In the genomic region with DNA sequence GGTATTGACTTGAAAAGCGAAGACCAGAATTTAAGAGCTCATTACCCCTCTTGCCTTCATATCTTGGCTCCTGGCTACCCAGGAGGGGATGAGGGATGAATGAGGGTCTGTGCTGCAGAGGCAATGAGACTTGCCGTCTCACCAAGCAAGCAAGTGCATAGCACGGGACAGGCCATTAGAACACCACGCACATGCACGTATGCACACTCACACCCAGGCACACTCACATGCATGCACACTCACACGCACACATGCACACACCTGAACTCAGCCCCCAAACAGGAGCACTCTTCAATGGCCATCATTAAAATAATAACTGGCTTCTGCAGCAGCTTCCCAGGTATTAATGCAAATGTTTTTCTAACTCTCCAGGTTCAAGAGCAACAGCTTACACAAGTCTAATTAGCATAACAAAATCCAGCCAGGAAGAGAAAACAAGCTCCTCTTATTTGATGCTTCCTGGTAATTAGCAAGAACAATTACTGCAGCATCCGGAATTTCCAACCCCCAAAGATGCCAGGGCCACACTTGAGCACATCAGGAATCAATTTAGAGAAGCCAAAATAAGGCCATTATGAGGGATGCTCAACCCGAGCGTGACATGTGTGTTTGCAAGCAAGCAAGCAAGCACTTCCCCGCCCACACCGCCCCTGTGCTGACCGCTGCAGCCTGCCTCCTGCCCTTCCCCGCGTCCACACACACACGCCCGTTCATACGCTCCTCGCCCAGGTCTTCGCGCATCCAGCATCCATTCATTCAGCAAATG, we compare ENCODE assay signal across 21 cellular contexts.
DNase-seq lines count a peak whose midpoint lies in the region; ATAC-seq and TF ChIP-seq lines count a peak whose summit lies in the region.
"Had no signal": no experiment of that assay in that cellular context is flagged by ENCODE, and none has a peak within 500 bp of the region (broad histone marks: within the 10 kb centered on the region; RNA-seq: fewer than 3 reads in every experiment).

No MANE protein-coding gene starts in this region.

- no peak overlapping the region for H3K4me3 Mint-ChIP-seq in CD8-positive, alpha-beta memory T cell

- H3K27ac ChIP-seq in CD8-positive, alpha-beta memory T cell (ENCODE audit: low read depth, low read length) = no peak overlapping the region
- H3K27ac ChIP-seq in HUES6 (ENCODE audit: low read depth, low read length) (peak overlapping the region; percentile 7; the same call in 1 of the 2 replicates), ascending aorta (no peak overlapping the region)
- H3K27ac ChIP-seq: PC-9, skin epidermis had no signal

- peaks cover 34 to 41% (median 37%) of the 10 kb centered on the region in 3 donors for H3K4me1 Mint-ChIP-seq in CD8-positive, alpha-beta memory T cell

- H3K27ac Mint-ChIP-seq in CD8-positive, alpha-beta memory T cell = peak overlapping the region in 7 of 8 donors; percentile 36 to 96 (median 74)

- no peaks in the 10 kb centered on the region for H3K9me3 ChIP-seq in CD8-positive, alpha-beta memory T cell (ENCODE audit: low read length)
- H3K9me3 ChIP-seq in HUES6 (ENCODE audit: control insufficient read depth, insufficient read depth, low read depth, low read length) (no peaks in the 10 kb centered on the region), NT2/D1 (ENCODE audit: insufficient read depth, low read length) (no peaks in the 10 kb centered on the region), ascending aorta (no peaks in the 10 kb centered on the region)

- no peak overlapping the region for H3K4me3 ChIP-seq in CD8-positive, alpha-beta memory T cell (ENCODE audit: low read length)
- H3K4me3 ChIP-seq in HUES6 (ENCODE audit: low read depth, low read length) (peak overlapping the region; percentile 19), NT2/D1 (ENCODE audit: insufficient read length, low read depth) (peak overlapping the region; percentile 16), ascending aorta (no peak overlapping the region)
- H3K4me3 ChIP-seq: lung, PC-9, skin epidermis had no signal

- peak overlapping the region; percentile 31 for H3K9ac ChIP-seq in HUES6 (ENCODE audit: low read length)
- peak overlapping the region; percentile 58 for H3K9ac ChIP-seq in NT2/D1 (ENCODE audit: insufficient read length, low read depth)

- no peak for ATAC-seq in GM18867 (IDR thresholded peaks at IDR 0.05; ENCODE audit: unreplicated experiment)

- no peak for DNase-seq in CD8-positive, alpha-beta memory T cell
- peak; percentile 62 for DNase-seq in NT2/D1 (ENCODE audit: low read depth, low spot score)
- peak; percentile 47 for DNase-seq in iPS-NIHi11 (ENCODE audit: low spot score)
- DNase-seq in stimulated activated CD4-positive, alpha-beta T cell treated with anti-CD3 and anti-CD28 coated beads, Interleukin-4, amount 100 ng/mL, for 24 hours = no peak
- no peak for DNase-seq in NCI-H2107 (lab: John Stamatoyannopoulos, UW)
- no peak for DNase-seq in ascending aorta (ENCODE audit: low spot score in 2 of 2)
- DNase-seq: activated CD4-positive, alpha-beta T cell treated with anti-CD3 and anti-CD28 coated beads for 48 hours; activated CD8-positive, alpha-beta memory T cell treated with anti-CD3 and anti-CD28 coated beads, Interleukin-2, amount 50 U/mL, for 4 hours; activated gamma-delta T cell treated with Interleukin-2 at 50 U/mL for 16 hours; amniotic stem cell; cerebellar nuclear complex; GF-D8; GOT3; naive B cell; NCI-H510A; PC-9; stimulated activated CD4-positive, alpha-beta T cell treated with anti-CD3 and anti-CD28 coated beads, Interleukin-4, amount 100 ng/mL, for 4 hours had no signal

- POLR2A ChIA-PET in CD8-positive, alpha-beta memory T cell (lab: Charles Lee) = no interaction called here

- H3K36me3 ChIP-seq in CD8-positive, alpha-beta memory T cell (ENCODE audit: insufficient read depth, low read length) = no peaks in the 10 kb centered on the region
- H3K36me3 ChIP-seq in HUES6 (ENCODE audit: control insufficient read depth, insufficient read depth, low read length) = no peaks in the 10 kb centered on the region
- H3K36me3 ChIP-seq in NT2/D1 (ENCODE audit: insufficient read depth, insufficient read length, low read length) = no peaks in the 10 kb centered on the region
- no peaks in the 10 kb centered on the region for H3K36me3 ChIP-seq in ascending aorta

- intact Hi-C loops in ascending aorta (cut with DNase I) = no loop called here

- no peaks in the 10 kb centered on the region for H3K27me3 Mint-ChIP-seq in CD8-positive, alpha-beta memory T cell

- no peaks in the 10 kb centered on the region for H3K27me3 ChIP-seq in CD8-positive, alpha-beta memory T cell (ENCODE audit: insufficient read depth, low read length, poor library complexity, severe bottlenecking)
- H3K27me3 ChIP-seq in HUES6 (ENCODE audit: control insufficient read depth, insufficient read depth, low read length) = peaks cover 83% of the 10 kb centered on the region
- peaks cover 73% of the 10 kb centered on the region for H3K27me3 ChIP-seq in NT2/D1 (ENCODE audit: insufficient read depth, insufficient read length)
- no peaks in the 10 kb centered on the region for H3K27me3 ChIP-seq in ascending aorta

- CTCF ChIA-PET in CD8-positive, alpha-beta memory T cell (lab: Charles Lee) = no interaction called here

- H3K9me3 Mint-ChIP-seq in CD8-positive, alpha-beta memory T cell = no peaks in the 10 kb centered on the region
- H3K9me3 Mint-ChIP-seq: naive B cell had no signal

- no peaks in the 10 kb centered on the region for H3K36me3 Mint-ChIP-seq in CD8-positive, alpha-beta memory T cell

- no peak for TF ChIP-seq CTCF in ascending aorta (IDR thresholded peaks at IDR 0.05)

- peaks cover 35% of the 10 kb centered on the region for H3K4me1 ChIP-seq in CD8-positive, alpha-beta memory T cell (ENCODE audit: insufficient read depth, low read length)
- peaks cover 57% of the 10 kb centered on the region for H3K4me1 ChIP-seq in HUES6 (ENCODE audit: control insufficient read depth, insufficient read depth, low read length)
- peaks cover 31% of the 10 kb centered on the region for H3K4me1 ChIP-seq in NT2/D1 (ENCODE audit: insufficient read depth, insufficient read length)
- peaks cover 0 to 4% of the 10 kb centered on the region in 2 donors for H3K4me1 ChIP-seq in ascending aorta

Comparison
In these comparisons a context has a peak if more than half of its experiments do, and no peak if none do; other contexts are left out.
1. DNase-seq: peak in NT2/D1 (single experiment) and iPS-NIHi11 (single experiment); none in CD8-positive, alpha-beta memory T cell (0 of 5), stimulated activated CD4-positive, alpha-beta T cell treated with anti-CD3 and anti-CD28 coated beads, Interleukin-4, amount 100 ng/mL, for 24 hours (single experiment), NCI-H2107 (single experiment) and ascending aorta (0 of 2).
2. H3K4me3 ChIP-seq: peak in HUES6 (single experiment) and NT2/D1 (single experiment); none in CD8-positive, alpha-beta memory T cell (single experiment) and ascending aorta (0 of 2).